ENCODE assay signal across 9 cellular contexts in genomic region chr13:113186061-113186900, GRCh38. TPM values are rescaled to one million over a fixed set of nuclear protein-coding genes. Genes with fewer than 3 reads are reported as not detected.
A peak's percentile ranks its signal among the peaks of the same experiment; 100 is the strongest.
DNase-seq lines count a peak whose midpoint lies in the region; ATAC-seq and TF ChIP-seq lines count a peak whose summit lies in the region.
"Had no signal": no experiment of that assay in that cellular context is flagged by ENCODE, and none has a peak within 500 bp of the region (broad histone marks: within the 10 kb centered on the region; RNA-seq: fewer than 3 reads in every experiment).

No MANE protein-coding gene starts in this region.

- H3K9me3 ChIP-seq in right cardiac atrium (ENCODE audit: control insufficient read depth, low read length) (no peaks in the 10 kb centered on the region), prostate gland (no peaks in the 10 kb centered on the region), thyroid gland (no peaks in the 10 kb centered on the region)

- DNase-seq in GM06990 (ENCODE audit: extremely low read depth, insufficient read length): no peak
- DNase-seq in GM20000 (ENCODE audit: low spot score): peak; percentile 79
- no peak for DNase-seq in right cardiac atrium
- DNase-seq in prostate gland (ENCODE audit: low spot score): no peak
- DNase-seq in thyroid gland: no peak
- no peak for DNase-seq in activated CD8-positive, alpha-beta memory T cell treated with anti-CD3 and anti-CD28 coated beads for 24 hours
- DNase-seq in iPS-NIHi11 (ENCODE audit: low spot score): no peak

- TF ChIP-seq CTCF in GM06990 (IDR thresholded peaks at IDR 0.05; ENCODE audit: insufficient read depth, low read length, poor library complexity, severe bottlenecking) (no peak), GM20000 (IDR thresholded peaks at IDR 0.05; ENCODE audit: extremely low read depth, missing control alignments) (no peak), prostate gland (IDR thresholded peaks at IDR 0.05) (no peak), thyroid gland (IDR thresholded peaks at IDR 0.05) (no peak)

- H3K27me3 ChIP-seq in GM06990 (replicated peaks; ENCODE audit: control insufficient read depth, insufficient read depth, low read length) (no peaks in the 10 kb centered on the region), right cardiac atrium (ENCODE audit: control insufficient read depth, insufficient read depth) (no peaks in the 10 kb centered on the region), prostate gland (replicated peaks; ENCODE audit: insufficient read depth) (no peaks in the 10 kb centered on the region), thyroid gland (no peaks in the 10 kb centered on the region)

- intact Hi-C loops in right cardiac atrium (cut with DNase I) (no loop called here), prostate gland (cut with DNase I) (no loop called here), thyroid gland (cut with DNase I) (no loop called here)

- TF ChIP-seq POLR2A in prostate gland (IDR thresholded peaks at IDR 0.05): no peak
- TF ChIP-seq POLR2A in thyroid gland (IDR thresholded peaks at IDR 0.05): no peak

- peaks cover 18% of the 10 kb centered on the region for H3K36me3 ChIP-seq in GM06990 (ENCODE audit: control insufficient read depth, insufficient read depth, low read length)
- H3K36me3 ChIP-seq in prostate gland: no peaks in the 10 kb centered on the region
- peaks cover 13 to 24% of the 10 kb centered on the region in 2 donors for H3K36me3 ChIP-seq in thyroid gland

- 82% methylated on average over 13 of the region's 13 CpGs for WGBS in right cardiac atrium
- 78% methylated on average over 13 of the region's 13 CpGs for WGBS in prostate gland
- 78 to 85% methylated on average over 13 of the region's 13 CpGs for WGBS in thyroid gland, 2 donors

- H3K27ac ChIP-seq in right cardiac atrium (ENCODE audit: low read length) (peak overlapping the region; percentile 20), prostate gland (no peak overlapping the region), thyroid gland (no peak overlapping the region)

- peak; percentile 94 for ATAC-seq in HG03521 (IDR thresholded peaks at IDR 0.05; ENCODE audit: unreplicated experiment)
- ATAC-seq in right cardiac atrium: no peak

- H3K4me3 ChIP-seq in GM06990 (replicated peaks; ENCODE audit: low read depth, low read length) (peak overlapping the region; percentile 18; the same call in 1 of the 2 replicates), right cardiac atrium (ENCODE audit: low read length) (no peak overlapping the region), prostate gland (no peak overlapping the region), thyroid gland (replicated peaks in 1 of 3) (no peak overlapping the region)

- H3K4me1 ChIP-seq in right cardiac atrium (ENCODE audit: control insufficient read depth, insufficient read depth, low read length) (no peaks in the 10 kb centered on the region), prostate gland (replicated peaks) (no peaks in the 10 kb centered on the region), thyroid gland (no peaks in the 10 kb centered on the region)

RNA-seq across cellular contexts. Expression of gene PCID2, which starts 22.2 kb away (rescaled TPM):
- total RNA-seq in right cardiac atrium (10 to 100 TPM; 42.0 to 55.1 (median 47.1) TPM), prostate gland (10 to 100 TPM; 47.7 to 48.6 TPM), thyroid gland (10 to 100 TPM; 50.5 to 75.6 (median 56.5) TPM)
- 43.1 TPM for polyA plus RNA-seq in right cardiac atrium

RNA-seq across cellular contexts. Expression of gene CUL4A, which starts 23.1 kb away (rescaled TPM):
- 100 to 1,000 TPM in 2 of 4 donors, 10 to 100 TPM in 2; 82.5 to 113 (median 99.9) TPM for total RNA-seq in right cardiac atrium
- 53.1 TPM for polyA plus RNA-seq in right cardiac atrium
- total RNA-seq in prostate gland: 100 to 1,000 TPM; 103 to 185 TPM
- 100 to 1,000 TPM in 3 of 4 donors, 10 to 100 TPM in 1; 78.9 to 131 (median 122) TPM for total RNA-seq in thyroid gland

RNA-seq across cellular contexts. Expression of gene PROZ, which starts 27.8 kb away (rescaled TPM):
- total RNA-seq in right cardiac atrium: under 1 TPM in 1 of 4 donors, not detected in 3; 0.15 TPM
- polyA plus RNA-seq in right cardiac atrium: 0.14 TPM
- total RNA-seq in prostate gland: not detected
- total RNA-seq in thyroid gland: not detected
- total RNA-seq: kidney epithelial cell had no signal
